Comparison of ENCODE assay signal across 19 cellular contexts in the genomic region with DNA sequence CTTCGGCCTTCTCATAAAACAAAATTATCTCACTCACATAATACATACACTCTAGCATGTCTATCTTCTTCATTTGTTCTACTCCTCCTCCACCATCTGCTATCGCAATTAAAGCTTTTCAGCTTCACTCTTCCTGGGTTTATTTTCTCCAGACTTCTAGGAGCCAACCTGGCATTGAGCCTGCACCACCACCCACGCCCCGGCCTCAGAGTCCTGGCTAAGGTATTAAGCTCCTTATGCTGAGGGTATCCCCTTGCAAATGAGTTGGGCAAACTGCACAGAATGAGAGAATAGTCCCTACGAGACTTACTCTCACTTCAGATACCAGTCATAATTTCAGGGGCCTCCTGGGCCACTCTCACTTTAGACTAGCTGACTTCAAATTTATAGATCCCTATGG.
"Had no signal": no experiment of that assay in that cellular context is flagged by ENCODE, and none has a peak within 500 bp of the region (broad histone marks: within the 10 kb centered on the region; RNA-seq: fewer than 3 reads in every experiment).

No MANE protein-coding gene starts in this region.

- H3K27ac ChIP-seq: adrenal gland, esophagus squamous epithelium, heart right ventricle, right atrium auricular region, transverse colon, uterus had no signal

- H3K27me3 Mint-ChIP-seq: activated CD4-positive, alpha-beta T cell treated with anti-CD3 and anti-CD28 coated beads for 36 hours; effector memory CD8-positive, alpha-beta T cell; memory B cell had no signal

- H3K27ac Mint-ChIP-seq: activated CD4-positive, alpha-beta T cell treated with anti-CD3 and anti-CD28 coated beads for 36 hours; activated naive CD4-positive, alpha-beta T cell treated with anti-CD3 and anti-CD28 coated beads, Interleukin-2, amount 50 U/mL, for 72 hours; effector memory CD8-positive, alpha-beta T cell; memory B cell; WTC11 had no signal

- ATAC-seq: activated CD4-positive, alpha-beta T cell treated with anti-CD3 and anti-CD28 coated beads for 36 hours; activated naive CD4-positive, alpha-beta T cell treated with anti-CD3 and anti-CD28 coated beads, Interleukin-2, amount 50 U/mL, for 72 hours; effector memory CD8-positive, alpha-beta T cell; heart right ventricle; left ventricle myocardium superior; stimulated activated naive CD8-positive, alpha-beta T cell treated with anti-CD3 and anti-CD28 coated beads, Interleukin-15, Interleukin-2, amounts not matched to agents 100 U/mL and 50 U/mL, for 24 hours; WTC11 had no signal

- H3K4me1 Mint-ChIP-seq: activated CD4-positive, alpha-beta T cell treated with anti-CD3 and anti-CD28 coated beads for 36 hours; memory B cell; WTC11 had no signal

- H3K36me3 ChIP-seq: adrenal gland, esophagus squamous epithelium, heart right ventricle, right atrium auricular region, transverse colon, uterus had no signal

- DNase-seq: activated CD4-positive, alpha-beta T cell treated with anti-CD3 and anti-CD28 coated beads for 36 hours; activated CD4-positive, alpha-beta T cell treated with anti-CD3 and anti-CD28 coated beads, Interleukin-2, amount 50 U/mL, for 48 hours; activated gamma-delta T cell; adrenal gland; dermis blood vessel endothelial cell; effector memory CD8-positive, alpha-beta T cell; esophagus squamous epithelium; heart right ventricle; kidney glomerular epithelial cell; left ventricle myocardium superior; occipital lobe; stimulated activated CD4-positive, alpha-beta T cell treated with anti-CD3 and anti-CD28 coated beads, Interleukin-2, amount 100 ng/mL, for 24 hours; stimulated activated naive CD8-positive, alpha-beta T cell treated with anti-CD3 and anti-CD28 coated beads, Interleukin-15, Interleukin-2, amounts not matched to agents 100 U/mL and 50 U/mL, for 24 hours; transverse colon; uterus had no signal

- H3K9me3 ChIP-seq: adrenal gland, esophagus squamous epithelium, right atrium auricular region, transverse colon, uterus had no signal

- H3K4me3 ChIP-seq: adrenal gland, esophagus squamous epithelium, heart right ventricle, right atrium auricular region, transverse colon, uterus had no signal

- H3K4me3 Mint-ChIP-seq: activated CD4-positive, alpha-beta T cell treated with anti-CD3 and anti-CD28 coated beads for 36 hours; effector memory CD8-positive, alpha-beta T cell; memory B cell; WTC11 had no signal

- H3K27me3 ChIP-seq: adrenal gland, esophagus squamous epithelium, heart right ventricle, right atrium auricular region, transverse colon, uterus had no signal

- H3K36me3 Mint-ChIP-seq: activated naive CD4-positive, alpha-beta T cell treated with anti-CD3 and anti-CD28 coated beads, Interleukin-2, amount 50 U/mL, for 72 hours; memory B cell; WTC11 had no signal
